8 cellular contexts compared by ENCODE assay signal in genomic region chr20:32110173-32110704, GRCh38. TPM values are rescaled to one million over a fixed set of nuclear protein-coding genes. Genes with fewer than 3 reads are reported as not detected.
DNase-seq lines count a peak whose midpoint lies in the region; TF ChIP-seq lines count a peak whose summit lies in the region.

No MANE protein-coding gene starts in this region.

- peak overlapping the region; percentile 100 for H3K27ac Mint-ChIP-seq in activated naive CD8-positive, alpha-beta T cell

- no peaks in the 10 kb centered on the region for H3K9me3 Mint-ChIP-seq in activated naive CD8-positive, alpha-beta T cell (ENCODE audit: low read depth)

- H3K9me3 ChIP-seq in AG04450 (ENCODE audit: control insufficient read depth, insufficient read depth, low read length) (no peaks in the 10 kb centered on the region; the same call in 1 of the 2 replicates), HEK293 (ENCODE audit: control insufficient read depth, insufficient read depth, low read depth, low read length) (no peaks in the 10 kb centered on the region), tibial artery (no peaks in the 10 kb centered on the region)

- CTCF ChIA-PET in AG04450 (lab: Charles Lee), result interaction anchor here (3.8 kb wide), 1 partner anchor 18 kb away, joined by 28 read pairs; no protein-coding TSS in a partner anchor
- CTCF ChIA-PET in HEK293 (lab: Yijun Ruan, JAX), result interaction anchor here (0.5 to 2.1 kb wide), 3 partner anchors 18 to 90 kb away, joined by 3 to 12 read pairs (median 3); no protein-coding TSS in a partner anchor

- H3K4me3 Mint-ChIP-seq in activated naive CD8-positive, alpha-beta T cell, result peak overlapping the region; percentile 94

- no peaks in the 10 kb centered on the region for H3K27me3 Mint-ChIP-seq in activated naive CD8-positive, alpha-beta T cell

- peak overlapping the region; percentile 92 for H3K4me3 ChIP-seq in AG04450 (ENCODE audit: low read depth, low read length)
- H3K4me3 ChIP-seq in HEK293 (ENCODE audit: low read depth, low read length), result peak overlapping the region; percentile 87
- peak overlapping the region; percentile 82 to 99 for H3K4me3 ChIP-seq in tibial artery

- peak overlapping the region; percentile 100 for H3K27ac ChIP-seq in AG04450 (ENCODE audit: low read depth, low read length)
- H3K27ac ChIP-seq in HEK293 (ENCODE audit: extremely low read depth, low read depth, low read length), result peak overlapping the region; percentile 95
- H3K27ac ChIP-seq in layer of hippocampus (ENCODE audit: low read depth, low read length), result peak overlapping the region; percentile 99
- H3K27ac ChIP-seq in tibial artery, result peak overlapping the region; percentile 95 to 100

- H3K36me3 ChIP-seq in HEK293 (ENCODE audit: control insufficient read depth in 2 of 2, insufficient read depth in 1 of 2, low read length in 2 of 2) (peaks cover 0 to 13% of the 10 kb centered on the region in 2 experiments; a peak in 1 of 3 replicates), tibial artery (no peaks in the 10 kb centered on the region)

- TF ChIP-seq CTCF in AG04450 (IDR thresholded peaks at IDR 0.05; ENCODE audit: low read depth, low read length) (no peak), HEK293 (tag by site-specific recombination; IDR thresholded peaks at IDR 0.05) (no peak), tibial artery (IDR thresholded peaks at IDR 0.05) (no peak)

- POLR2A ChIA-PET in AG04450 (lab: Yijun Ruan, JAX) (interaction anchor here (0.6 to 1.2 kb wide), 5 partner anchors 25 to 495 kb away, joined by 3 to 4 read pairs (median 3); no protein-coding TSS in a partner anchor), HEK293 (lab: Yijun Ruan, JAX) (interaction anchor here (0.6 to 1.7 kb wide), 3 partner anchors 12 to 249 kb away, joined by 3 read pairs; no protein-coding TSS in a partner anchor)

- intact Hi-C loops in tibial artery (cut with DNase I; ENCODE audit: low total_unique reads), result loop anchor here (5.0 kb wide), 1 partner anchor 97 kb away; the partner anchor contains the start of genes PLAGL2 and POFUT1

- H3K4me1 ChIP-seq in HEK293 (ENCODE audit: control insufficient read depth, insufficient read depth, low read length) (0 out of 2 replicates have a peak, but pooled peaks cover 3% of the 10 kb centered on the region), tibial artery (peaks cover 0 to 31% (median 19%) of the 10 kb centered on the region in 4 donors)

- H3K27me3 ChIP-seq in AG04450 (ENCODE audit: control insufficient read depth, insufficient read depth, low read length) (peaks cover 4% of the 10 kb centered on the region), layer of hippocampus (ENCODE audit: control insufficient read depth, insufficient read depth, low read length) (no peaks in the 10 kb centered on the region), tibial artery (no peaks in the 10 kb centered on the region)

- DNase-seq in AG04450 (ENCODE audit: low read depth, low spot score), result no peak
- no peak for DNase-seq in tibial artery
- no peak for DNase-seq in SKM-1 treated with dmso at 0.1 percent for 144 hours (lab: John Stamatoyannopoulos, UW; ENCODE audit: unreplicated experiment)
- no peak for DNase-seq in NCI-H146 treated with DMSO at 0.1 percent for 48 hours (lab: John Stamatoyannopoulos, UW; ENCODE audit: unreplicated experiment)
- DNase-seq in effector CD8-positive, alpha-beta T cell (lab: John Stamatoyannopoulos, UW), result no peak

- peaks cover 3% of the 10 kb centered on the region for H3K36me3 Mint-ChIP-seq in activated naive CD8-positive, alpha-beta T cell

- H3K4me1 Mint-ChIP-seq in activated naive CD8-positive, alpha-beta T cell (ENCODE audit: low read depth), result peaks cover 46% of the 10 kb centered on the region

TF ChIP-seq in HEK293, 187 proteins besides CTCF, POLR2A, EP300 and RAD21:
- peak; percentile 10; the same call in 1 of the 2 replicates for TF ChIP-seq GLIS2 (tag by site-specific recombination; IDR thresholded peaks at IDR 0.05)
- no peak for TF ChIP-seq HOXA7 (CRISPR knock-in tag; IDR thresholded peaks at IDR 0.05; ENCODE audit: borderline replicate concordance)
- TF ChIP-seq ZNF404 (tag by site-specific recombination; IDR thresholded peaks at IDR 0.05), result no peak
- no peak for TF ChIP-seq ZNF132 (tag by site-specific recombination; IDR thresholded peaks at IDR 0.05; ENCODE audit: borderline replicate concordance)
- peak; percentile 57 for TF ChIP-seq ZBTB20 (tag by site-specific recombination; IDR thresholded peaks at IDR 0.05)
- TF ChIP-seq ZNF558 (tag by site-specific recombination; IDR thresholded peaks at IDR 0.05), result no peak
- no peak for TF ChIP-seq ZBTB6 (tag by site-specific recombination; IDR thresholded peaks at IDR 0.05)
- TF ChIP-seq HOXD13 (CRISPR knock-in tag; IDR thresholded peaks at IDR 0.05; ENCODE audit: borderline replicate concordance), result no peak
- TF ChIP-seq OSR2 (tag by site-specific recombination; IDR thresholded peaks at IDR 0.05), result no peak
- TF ChIP-seq ZNF324 (tag by site-specific recombination; IDR thresholded peaks at IDR 0.05), result no peak
- TF ChIP-seq YY1 (tag by site-specific recombination; IDR thresholded peaks at IDR 0.05), result no peak
- peak; percentile 78 for TF ChIP-seq ZBTB48 (tag by site-specific recombination; IDR thresholded peaks at IDR 0.05)
- TF ChIP-seq ZNF280C (tag by site-specific recombination; IDR thresholded peaks at IDR 0.05), result no peak
- no peak for TF ChIP-seq PRDM1 (tag by site-specific recombination; IDR thresholded peaks at IDR 0.05)
- no peak for TF ChIP-seq AEBP2 (tag by site-specific recombination; IDR thresholded peaks at IDR 0.05; ENCODE audit: borderline replicate concordance)

RNA-seq across cellular contexts. Expression of gene TM9SF4, which starts 0.7 kb away (rescaled TPM):
- 75.6 and 83.9 TPM in 2 replicates for polyA plus RNA-seq in AG04450 (2011; rRNA removed)
- polyA minus RNA-seq in AG04450 (2011; rRNA and poly(A)+ RNA removed), result 105 and 120 TPM in 2 replicates

RNA-seq across cellular contexts. Expression of gene HCK, which starts 58.2 kb away (rescaled TPM):
- not detected in 2 replicates for polyA plus RNA-seq in AG04450 (2011; rRNA removed)
- polyA minus RNA-seq in AG04450 (2011; rRNA and poly(A)+ RNA removed), result not detected in 2 replicates
